ENCODE assay signal across 15 cellular contexts in the genomic region with DNA sequence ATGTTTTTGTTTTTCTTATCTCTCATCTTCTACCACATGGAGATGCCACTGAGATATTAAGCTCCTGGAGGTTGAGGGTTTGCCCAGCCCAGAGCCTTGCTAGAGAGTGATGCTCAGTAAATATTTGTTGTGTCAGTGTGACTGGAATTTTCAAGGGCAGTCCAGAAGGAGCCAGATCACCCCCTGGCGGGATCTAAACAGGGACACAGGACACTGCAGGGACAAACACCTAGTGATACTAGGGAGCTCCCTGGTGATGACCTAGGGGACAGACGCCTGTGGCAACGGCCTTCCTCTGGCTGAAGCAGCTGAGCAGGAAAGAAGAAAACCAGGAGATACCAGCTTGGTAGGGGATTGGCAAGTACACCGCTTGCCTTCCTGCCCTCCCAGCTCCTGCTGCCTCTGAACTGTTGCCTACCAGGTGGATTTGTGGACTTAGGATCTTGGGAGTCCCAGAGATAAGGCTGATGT.
DNase-seq lines count a peak whose midpoint lies in the region; ATAC-seq and TF ChIP-seq lines count a peak whose summit lies in the region.
"Had no signal": no experiment of that assay in that cellular context is flagged by ENCODE, and none has a peak within 500 bp of the region (broad histone marks: within the 10 kb centered on the region; RNA-seq: fewer than 3 reads in every experiment).

No MANE protein-coding gene starts in this region.

- H3K4me3 ChIP-seq in left ventricle myocardium inferior (no peak overlapping the region), PC-3 (ENCODE audit: low read length) (no peak overlapping the region)
- H3K4me3 ChIP-seq: body of pancreas, upper lobe of right lung had no signal

- H3K4me2 ChIP-seq in PC-3 (ENCODE audit: low read length), result no peak overlapping the region

- H3K27me3 Mint-ChIP-seq in stimulated activated naive B cell treated with anti-CD40 and anti-IgM and Interleukin-4, amounts not matched to agents 10 μg/mL and 1 μg/mL and 100 μg/mL, for 72 hours, result no peaks in the 10 kb centered on the region
- H3K27me3 Mint-ChIP-seq: B cell had no signal

- no TSS peak for BruUV-seq in PC-3 (replicated peaks; lab: Mats Ljungman, UMichigan)

- H3K4me1 Mint-ChIP-seq in stimulated activated naive B cell treated with anti-CD40 and anti-IgM and Interleukin-4, amounts not matched to agents 10 μg/mL and 1 μg/mL and 100 μg/mL, for 72 hours, result no peaks in the 10 kb centered on the region
- H3K4me1 Mint-ChIP-seq: B cell had no signal

- H3K4me1 ChIP-seq in left ventricle myocardium inferior, result no peaks in the 10 kb centered on the region
- H3K4me1 ChIP-seq in PC-3 (ENCODE audit: insufficient read depth, low read length), result peaks cover 22% of the 10 kb centered on the region; the same call in 1 of the 2 replicates
- H3K4me1 ChIP-seq: body of pancreas, upper lobe of right lung had no signal

- H2AFZ ChIP-seq in PC-3 (ENCODE audit: low read length), result no peak overlapping the region

- DNase-seq in left ventricle myocardium inferior (no peak), Right ventricle myocardium superior (no peak), PC-3 (peak; percentile 86)
- DNase-seq in activated naive CD4-positive, alpha-beta T cell treated with anti-CD3 and anti-CD28 coated beads, Interleukin-2, amount 50 U/mL, for 72 hours (ENCODE audit: low spot score in 2 of 2), result no peak
- no peak for DNase-seq in stimulated activated naive B cell treated with anti-CD40 and anti-IgM and Interleukin-4, amounts not matched to agents 10 μg/mL and 1 μg/mL and 100 μg/mL, for 72 hours
- DNase-seq: activated CD4-positive, CD25-positive, alpha-beta regulatory T cell; body of pancreas; GF-D8; NCI-H1930; upper lobe of right lung had no signal

- H3K9me3 Mint-ChIP-seq in activated naive CD4-positive, alpha-beta T cell treated with anti-CD3 and anti-CD28 coated beads, Interleukin-2, amount 50 U/mL, for 72 hours, result peaks cover 30 to 42% of the 10 kb centered on the region in 2 donors
- H3K9me3 Mint-ChIP-seq in stimulated activated naive B cell treated with anti-CD40 and anti-IgM and Interleukin-4, amounts not matched to agents 10 μg/mL and 1 μg/mL and 100 μg/mL, for 72 hours, result peaks cover 9 to 17% of the 10 kb centered on the region in 2 donors

- H3K27me3 ChIP-seq in left ventricle myocardium inferior (ENCODE audit: low read depth), result no peaks in the 10 kb centered on the region
- no peaks in the 10 kb centered on the region for H3K27me3 ChIP-seq in PC-3 (ENCODE audit: low read length)
- H3K27me3 ChIP-seq: body of pancreas, upper lobe of right lung had no signal

- no peak overlapping the region for H3K27ac Mint-ChIP-seq in activated naive CD4-positive, alpha-beta T cell treated with anti-CD3 and anti-CD28 coated beads, Interleukin-2, amount 50 U/mL, for 72 hours
- no peak overlapping the region for H3K27ac Mint-ChIP-seq in stimulated activated naive B cell treated with anti-CD40 and anti-IgM and Interleukin-4, amounts not matched to agents 10 μg/mL and 1 μg/mL and 100 μg/mL, for 72 hours
- H3K27ac Mint-ChIP-seq: B cell had no signal

- H4K20me1 ChIP-seq in PC-3 (ENCODE audit: low read length), result no peaks in the 10 kb centered on the region

- H3K79me2 ChIP-seq in PC-3 (ENCODE audit: low read length), result no peaks in the 10 kb centered on the region

- H3K36me3 Mint-ChIP-seq in activated naive CD4-positive, alpha-beta T cell treated with anti-CD3 and anti-CD28 coated beads, Interleukin-2, amount 50 U/mL, for 72 hours, result peaks cover 0 to 5% of the 10 kb centered on the region in 2 donors
- no peaks in the 10 kb centered on the region for H3K36me3 Mint-ChIP-seq in stimulated activated naive B cell treated with anti-CD40 and anti-IgM and Interleukin-4, amounts not matched to agents 10 μg/mL and 1 μg/mL and 100 μg/mL, for 72 hours

- H3K9me2 ChIP-seq in PC-3 (replicated peaks; ENCODE audit: low read length), result no peaks in the 10 kb centered on the region

- H3K9ac ChIP-seq in PC-3 (ENCODE audit: low read length), result no peak overlapping the region

- H3K27ac ChIP-seq in left ventricle myocardium inferior (replicated peaks), result no peak overlapping the region
- H3K27ac ChIP-seq in PC-3 (ENCODE audit: low read length), result no peak overlapping the region
- H3K27ac ChIP-seq: body of pancreas, upper lobe of right lung had no signal

- intact Hi-C loops in left ventricle myocardium inferior (cut with micrococcal nuclease) (no loop called here), Right ventricle myocardium superior (cut with DNase I) (no loop called here), PC-3 (cut with micrococcal nuclease) (loop anchor here (1.0 to 10.0 kb wide), 7 partner anchors 171 to 736 kb away; partner anchors contain the start of gene TBX3)

- peak; percentile 33 for TF ChIP-seq CTCF in left ventricle myocardium inferior (IDR thresholded peaks at IDR 0.05; ENCODE audit: borderline replicate concordance)
- peak; percentile 96 for TF ChIP-seq CTCF in PC-3 (conservative IDR thresholded peaks at IDR 0.05; ENCODE audit: low read depth, low read length)

- no peaks in the 10 kb centered on the region for H3F3A ChIP-seq in PC-3 (ENCODE audit: low read length, unreplicated experiment)

- POLR2A ChIA-PET in PC-3 (lab: Charles Lee; ENCODE audit: unreplicated experiment), result interaction anchor here (0.5 to 0.6 kb wide), 2 partner anchors 723 to 724 kb away, joined by 3 read pairs; no protein-coding TSS in a partner anchor

- H3K36me3 ChIP-seq in left ventricle myocardium inferior (no peaks in the 10 kb centered on the region), PC-3 (ENCODE audit: low read depth, low read length) (no peaks in the 10 kb centered on the region)
- H3K36me3 ChIP-seq: upper lobe of right lung had no signal

- no peak overlapping the region for H3K4me3 Mint-ChIP-seq in stimulated activated naive B cell treated with anti-CD40 and anti-IgM and Interleukin-4, amounts not matched to agents 10 μg/mL and 1 μg/mL and 100 μg/mL, for 72 hours
- H3K4me3 Mint-ChIP-seq: B cell had no signal

- no peak for ATAC-seq in Right ventricle myocardium superior (ENCODE audit: poor library complexity)
- peak; percentile 97 for ATAC-seq in PC-3
- ATAC-seq in esophagus mucosa, result peak; percentile 31
- no peak for ATAC-seq in activated naive CD4-positive, alpha-beta T cell treated with anti-CD3 and anti-CD28 coated beads, Interleukin-2, amount 50 U/mL, for 72 hours
- no peak for ATAC-seq in HG03457 (IDR thresholded peaks at IDR 0.05; ENCODE audit: unreplicated experiment)
- no peak for ATAC-seq in HG02588 (IDR thresholded peaks at IDR 0.05; ENCODE audit: unreplicated experiment)
- no peak for ATAC-seq in stimulated activated naive B cell treated with anti-CD40 and anti-IgM and Interleukin-4, amounts not matched to agents 10 μg/mL and 1 μg/mL and 100 μg/mL, for 72 hours (replicated peaks)
- ATAC-seq: body of pancreas, Right ventricle myocardium inferior, upper lobe of right lung had no signal

- H3K9me3 ChIP-seq in left ventricle myocardium inferior (replicated peaks) (peaks cover 13% of the 10 kb centered on the region), PC-3 (ENCODE audit: low read length) (no peaks in the 10 kb centered on the region)

- CTCF ChIA-PET in PC-3 (lab: Charles Lee), result interaction anchor here (0.5 to 1.4 kb wide), 8 partner anchors 243 to 736 kb away, joined by 3 to 11 read pairs (median 6); partner anchors contain the start of gene TBX3

Comparison
In these comparisons a context has a peak if more than half of its experiments do, and no peak if none do; other contexts are left out.
1. ATAC-seq: peak in PC-3 (single experiment) and esophagus mucosa (single experiment); none in Right ventricle myocardium superior (single experiment), activated naive CD4-positive, alpha-beta T cell treated with anti-CD3 and anti-CD28 coated beads, Interleukin-2, amount 50 U/mL, for 72 hours (0 of 2), HG03457 (single experiment), HG02588 (single experiment) and stimulated activated naive B cell treated with anti-CD40 and anti-IgM and Interleukin-4, amounts not matched to agents 10 μg/mL and 1 μg/mL and 100 μg/mL, for 72 hours (0 of 2).